2 cellular contexts compared by ENCODE assay signal in genomic region chrX:2447484-2447883, GRCh38.
TF ChIP-seq lines count a peak whose summit lies in the region.

No MANE protein-coding gene starts in this region.

TF ChIP-seq in HepG2, 621 proteins besides CTCF, POLR2A, EP300 and RAD21:
- TF ChIP-seq ZMYM3 (CRISPR knock-in tag; IDR thresholded peaks at IDR 0.05) (peak; percentile 38; the same call in 1 of the 2 replicates), ZHX1 (CRISPR knock-in tag; IDR thresholded peaks at IDR 0.05; ENCODE audit: low read depth) (no peak), ZNF260 (CRISPR knock-in tag; IDR thresholded peaks at IDR 0.05; ENCODE audit: borderline replicate concordance, low read depth) (0 out of 2 replicates have a peak, but pooled peaks have one; percentile 63), ZNF496 (CRISPR knock-in tag; IDR thresholded peaks at IDR 0.05; ENCODE audit: insufficient replicate concordance) (no peak), JARID2 (CRISPR knock-in tag; IDR thresholded peaks at IDR 0.05; ENCODE audit: insufficient replicate concordance) (no peak), ETV6 (CRISPR knock-in tag; conservative IDR thresholded peaks at IDR 0.05) (no peak), PRPF4 (IDR thresholded peaks at IDR 0.05; ENCODE audit: low read depth, low read length, poor library complexity, severe bottlenecking) (no peak)
- TF ChIP-seq, protein P1, sequence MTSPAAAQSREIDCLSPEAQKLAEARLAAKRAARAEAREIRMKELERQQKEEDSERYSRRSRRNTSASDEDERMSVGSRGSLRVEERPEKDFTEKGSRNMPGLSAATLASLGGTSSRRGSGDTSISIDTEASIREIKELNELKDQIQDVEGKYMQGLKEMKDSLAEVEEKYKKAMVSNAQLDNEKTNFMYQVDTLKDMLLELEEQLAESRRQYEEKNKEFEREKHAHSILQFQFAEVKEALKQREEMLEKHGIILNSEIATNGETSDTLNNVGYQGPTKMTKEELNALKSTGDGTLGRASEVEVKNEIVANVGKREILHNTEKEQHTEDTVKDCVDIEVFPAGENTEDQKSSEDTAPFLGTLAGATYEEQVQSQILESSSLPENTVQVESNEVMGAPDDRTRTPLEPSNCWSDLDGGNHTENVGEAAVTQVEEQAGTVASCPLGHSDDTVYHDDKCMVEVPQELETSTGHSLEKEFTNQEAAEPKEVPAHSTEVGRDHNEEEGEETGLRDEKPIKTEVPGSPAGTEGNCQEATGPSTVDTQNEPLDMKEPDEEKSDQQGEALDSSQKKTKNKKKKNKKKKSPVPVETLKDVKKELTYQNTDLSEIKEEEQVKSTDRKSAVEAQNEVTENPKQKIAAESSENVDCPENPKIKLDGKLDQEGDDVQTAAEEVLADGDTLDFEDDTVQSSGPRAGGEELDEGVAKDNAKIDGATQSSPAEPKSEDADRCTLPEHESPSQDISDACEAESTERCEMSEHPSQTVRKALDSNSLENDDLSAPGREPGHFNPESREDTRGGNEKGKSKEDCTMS (CRISPR knock-in tag; conservative IDR thresholded peaks at IDR 0.05), result no peak
TF ChIP-seq in HepG2: peak in this region for 2.

TF ChIP-seq in K562, 482 proteins besides CTCF, POLR2A, EP300 and RAD21:
- peak; percentile 95 for TF ChIP-seq ZNF146 (CRISPR knock-in tag; IDR thresholded peaks at IDR 0.05; ENCODE audit: unreplicated experiment)
- no peak for TF ChIP-seq TRIM24 (IDR thresholded peaks at IDR 0.05)
- TF ChIP-seq, protein P2, sequence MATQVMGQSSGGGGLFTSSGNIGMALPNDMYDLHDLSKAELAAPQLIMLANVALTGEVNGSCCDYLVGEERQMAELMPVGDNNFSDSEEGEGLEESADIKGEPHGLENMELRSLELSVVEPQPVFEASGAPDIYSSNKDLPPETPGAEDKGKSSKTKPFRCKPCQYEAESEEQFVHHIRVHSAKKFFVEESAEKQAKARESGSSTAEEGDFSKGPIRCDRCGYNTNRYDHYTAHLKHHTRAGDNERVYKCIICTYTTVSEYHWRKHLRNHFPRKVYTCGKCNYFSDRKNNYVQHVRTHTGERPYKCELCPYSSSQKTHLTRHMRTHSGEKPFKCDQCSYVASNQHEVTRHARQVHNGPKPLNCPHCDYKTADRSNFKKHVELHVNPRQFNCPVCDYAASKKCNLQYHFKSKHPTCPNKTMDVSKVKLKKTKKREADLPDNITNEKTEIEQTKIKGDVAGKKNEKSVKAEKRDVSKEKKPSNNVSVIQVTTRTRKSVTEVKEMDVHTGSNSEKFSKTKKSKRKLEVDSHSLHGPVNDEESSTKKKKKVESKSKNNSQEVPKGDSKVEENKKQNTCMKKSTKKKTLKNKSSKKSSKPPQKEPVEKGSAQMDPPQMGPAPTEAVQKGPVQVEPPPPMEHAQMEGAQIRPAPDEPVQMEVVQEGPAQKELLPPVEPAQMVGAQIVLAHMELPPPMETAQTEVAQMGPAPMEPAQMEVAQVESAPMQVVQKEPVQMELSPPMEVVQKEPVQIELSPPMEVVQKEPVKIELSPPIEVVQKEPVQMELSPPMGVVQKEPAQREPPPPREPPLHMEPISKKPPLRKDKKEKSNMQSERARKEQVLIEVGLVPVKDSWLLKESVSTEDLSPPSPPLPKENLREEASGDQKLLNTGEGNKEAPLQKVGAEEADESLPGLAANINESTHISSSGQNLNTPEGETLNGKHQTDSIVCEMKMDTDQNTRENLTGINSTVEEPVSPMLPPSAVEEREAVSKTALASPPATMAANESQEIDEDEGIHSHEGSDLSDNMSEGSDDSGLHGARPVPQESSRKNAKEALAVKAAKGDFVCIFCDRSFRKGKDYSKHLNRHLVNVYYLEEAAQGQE (CRISPR knock-in tag; IDR thresholded peaks at IDR 0.05; ENCODE audit: low read depth), result no peak
- TF ChIP-seq RBM25 (IDR thresholded peaks at IDR 0.05; ENCODE audit: low read depth, low read length, severe bottlenecking), result peak; percentile 60
TF ChIP-seq in K562: peak in this region for 2.
